20 cellular contexts compared by ENCODE assay signal in the genomic region with DNA sequence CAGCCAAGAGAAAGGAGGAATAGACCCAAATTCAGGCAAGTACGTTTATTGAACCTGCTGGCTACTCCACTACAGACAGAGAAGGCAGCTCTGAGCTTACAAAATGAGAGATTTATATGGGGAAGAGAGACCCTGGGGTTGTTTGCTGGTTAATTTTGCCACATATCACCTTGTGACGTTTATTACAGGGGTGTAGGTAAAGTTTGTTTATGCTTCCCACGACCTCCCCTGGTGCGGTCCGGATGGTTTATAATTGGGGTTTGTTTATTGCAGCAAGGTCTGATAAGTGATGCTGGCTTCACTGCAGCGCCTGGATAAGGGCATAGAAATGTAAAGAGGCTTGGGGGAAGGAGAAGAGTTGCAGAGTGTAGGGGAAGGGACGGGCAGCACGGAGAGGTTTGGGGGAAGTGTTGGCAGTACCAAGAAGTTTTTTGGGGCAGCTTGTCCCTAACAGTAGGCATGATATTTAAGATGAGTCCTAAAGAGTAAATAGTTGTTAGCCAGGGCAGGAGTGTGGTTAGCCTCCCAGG. TPM values are rescaled to one million over a fixed set of nuclear protein-coding genes. Genes with fewer than 3 reads are reported as not detected.
DNase-seq lines count a peak whose midpoint lies in the region; FAIRE-seq and TF ChIP-seq lines count a peak whose summit lies in the region.
"Had no signal": no experiment of that assay in that cellular context is flagged by ENCODE, and none has a peak within 500 bp of the region (broad histone marks: within the 10 kb centered on the region; RNA-seq: fewer than 3 reads in every experiment).

No MANE protein-coding gene starts in this region.

- H3K27ac Mint-ChIP-seq in Caco-2 (ENCODE audit: unreplicated experiment): peak overlapping the region; percentile 10
- H3K27ac Mint-ChIP-seq: CD14-positive monocyte; CD8-positive, alpha-beta T cell; HFFc6 had no signal

- intact Hi-C loops in Caco-2 (cut with micrococcal nuclease; ENCODE audit: unreplicated experiment): no loop called here

- H3K4me3 ChIP-seq in Caco-2 (ENCODE audit: low read depth, low read length): no peak overlapping the region
- peak overlapping the region; percentile 19 for H3K4me3 ChIP-seq in HUES48 (ENCODE audit: low read depth, low read length)
- H3K4me3 ChIP-seq in H1 (ENCODE audit: extremely low read depth in 1 of 4, insufficient read depth in 2 of 4, low read depth in 3 of 4, low read length in 4 of 4): no peak overlapping the region
- H3K4me3 ChIP-seq: GM23248, K562 had no signal

- H2AK5ac ChIP-seq in H1 (ENCODE audit: low read depth, low read length): no peak overlapping the region

- no peaks in the 10 kb centered on the region for H3K9me3 ChIP-seq in Caco-2
- peaks cover 6% of the 10 kb centered on the region; the same call in 1 of the 2 replicates for H3K9me3 ChIP-seq in HUES48 (ENCODE audit: control insufficient read depth, insufficient read depth, low read length)
- no peaks in the 10 kb centered on the region for H3K9me3 ChIP-seq in H1 (ENCODE audit: insufficient read depth in 2 of 2, low read depth in 1 of 2, low read length in 1 of 2)

- H3K27ac ChIP-seq in HUES48 (ENCODE audit: low read depth, low read length) (no peak overlapping the region), H1 (ENCODE audit: low read depth, low read length) (no peak overlapping the region)
- H3K27ac ChIP-seq: GM23248 had no signal

- CTCF ChIA-PET in Caco-2 (lab: Charles Lee) (no interaction called here), H1 (lab: Charles Lee; ENCODE audit: partially characterized antibody) (no interaction called here)

- H3K79me1 ChIP-seq in H1 (ENCODE audit: low read depth, low read length): no peaks in the 10 kb centered on the region

- no peaks in the 10 kb centered on the region for H3K79me2 ChIP-seq in H1 (ENCODE audit: control insufficient read depth in 1 of 2, insufficient read depth in 2 of 2, low read length in 2 of 2)

- no TSS peak for BruUV-seq in Caco-2 (replicated peaks; lab: Mats Ljungman, UMichigan)

- 24% methylated on average over 5 of the region's 8 CpGs; no CpG with 5 or more reads in 1 of the 2 experiments for WGBS in H1 (ENCODE audit: extremely low coverage in 1 of 2, insufficient coverage in 1 of 2, insufficient read length in 1 of 2, insufficient replicate concordance in 2 of 2, low coverage in 1 of 2, low lambda C conversion rate in 2 of 2, missing lambda C conversion rate in 1 of 2), 2 experiments

- no peaks in the 10 kb centered on the region for H3K36me3 Mint-ChIP-seq in Caco-2 (ENCODE audit: insufficient read depth, unreplicated experiment)
- H3K36me3 Mint-ChIP-seq: CD14-positive monocyte; CD8-positive, alpha-beta T cell had no signal

- H3K36me3 ChIP-seq in Caco-2 (ENCODE audit: control insufficient read depth, insufficient read depth, low read length): no peaks in the 10 kb centered on the region
- H3K36me3 ChIP-seq in HUES48 (ENCODE audit: control insufficient read depth, insufficient read depth, low read length): no peaks in the 10 kb centered on the region
- H3K36me3 ChIP-seq in H1 (ENCODE audit: control insufficient read depth in 2 of 4, insufficient read depth in 4 of 4, low read length in 3 of 4): no peaks in the 10 kb centered on the region

- no peak for TF ChIP-seq POLR2A in H1 (IDR thresholded peaks at IDR 0.05; ENCODE audit: control extremely low read depth in 1 of 2, low read depth in 2 of 2, low read length in 2 of 2)

- H2BK120ac ChIP-seq in H1 (replicated peaks; ENCODE audit: low read depth, low read length): no peak overlapping the region

- H3K23ac ChIP-seq in H1 (ENCODE audit: insufficient read length): no peak overlapping the region

- POLR2A ChIA-PET in Caco-2 (lab: Charles Lee): no interaction called here
- POLR2A ChIA-PET in H1 (lab: Charles Lee; ENCODE audit: partially characterized antibody): interaction anchor here (1.5 kb wide), 1 partner anchor 18 kb away, joined by 3 read pairs; no protein-coding TSS in a partner anchor

- DNase-seq in Caco-2 (no peak), H1 (ENCODE audit: low read depth in 1 of 2, low spot score in 2 of 2) (no peak), dedifferentiated amniotic fluid mesenchymal stem cell (ENCODE audit: extremely low spot score) (no peak), Ammon's horn (ENCODE audit: low spot score) (no peak), HUDEP-2 (lab: John Stamatoyannopoulos, UW; ENCODE audit: unreplicated experiment in 76 of 76) (no peak)
- DNase-seq in activated naive CD4-positive, alpha-beta T cell treated with Interleukin-2 at 50 U/mL for 16 hours: no peak
- DNase-seq: CD8-positive, alpha-beta T cell; COR-L47; DND-41; GF-D8; GM23248; H9; HFFc6; Karpas-422 had no signal

- no peaks in the 10 kb centered on the region for H3K23me2 ChIP-seq in H1 (ENCODE audit: low read depth, low read length)

- no peak overlapping the region for H3K9ac ChIP-seq in HUES48 (ENCODE audit: low read depth, low read length)
- no peak overlapping the region for H3K9ac ChIP-seq in H1 (replicated peaks in 1 of 4; ENCODE audit: extremely low read depth in 1 of 4, low read depth in 3 of 4, low read length in 3 of 4)
- H3K9ac ChIP-seq: GM23248 had no signal

- H3K14ac ChIP-seq in H1 (ENCODE audit: insufficient read length): no peak overlapping the region

- no peak overlapping the region for H3K4ac ChIP-seq in H1 (replicated peaks; ENCODE audit: insufficient read length, low read depth, low read length)

- H2BK20ac ChIP-seq in H1 (ENCODE audit: low read length): no peak overlapping the region

- H3K18ac ChIP-seq in H1 (ENCODE audit: extremely low read depth, low read length): no peak overlapping the region

- H4K5ac ChIP-seq in H1 (ENCODE audit: insufficient read length, low read depth, low read length): no peak overlapping the region

- peak; percentile 73 for FAIRE-seq in H1 (lab: Jason Lieb, UNC)
- FAIRE-seq: A204.1, HTR-8/SVneo, K562 had no signal

- H3K9me3 Mint-ChIP-seq in Caco-2 (ENCODE audit: unreplicated experiment): no peaks in the 10 kb centered on the region

- no peak overlapping the region for H3K4me3 Mint-ChIP-seq in Caco-2 (ENCODE audit: unreplicated experiment)
- H3K4me3 Mint-ChIP-seq: CD14-positive monocyte; CD8-positive, alpha-beta T cell; HFFc6 had no signal

- TF ChIP-seq RAD21 in H1 (IDR thresholded peaks at IDR 0.05 in 1 of 2, conservative IDR thresholded peaks at IDR 0.05 in 1 of 2; ENCODE audit: low read depth in 2 of 2, low read length in 2 of 2): no peak

- H2AFZ ChIP-seq in H1 (ENCODE audit: low read length): peak overlapping the region; percentile 62; the same call in 1 of the 2 replicates
- H2AFZ ChIP-seq: GM23248 had no signal

- H2BK12ac ChIP-seq in H1 (ENCODE audit: low read depth, low read length): no peak overlapping the region

- H3K4me2 ChIP-seq in H1 (ENCODE audit: insufficient read depth in 1 of 2, low read depth in 2 of 2, low read length in 2 of 2): peak overlapping the region in 1 of 2 experiments; percentile 33; a peak in 2 of 4 replicates

- H4K91ac ChIP-seq in H1 (replicated peaks; ENCODE audit: insufficient read length, low read length): no peak overlapping the region

- 0 out of 2 replicates have a peak, but pooled peaks cover under 1% of the 10 kb centered on the region for H3K4me1 ChIP-seq in Caco-2
- H3K4me1 ChIP-seq in HUES48 (ENCODE audit: control insufficient read depth, insufficient read depth, low read length): no peaks in the 10 kb centered on the region
- H3K4me1 ChIP-seq in H1 (replicated peaks in 1 of 4; ENCODE audit: control insufficient read depth in 3 of 4, insufficient read depth in 4 of 4, low read length in 3 of 4): no peaks in the 10 kb centered on the region; a peak in 2 of 7 replicates

- H3K27me3 ChIP-seq in Caco-2 (replicated peaks; ENCODE audit: control insufficient read depth, insufficient read depth, low read length) (no peaks in the 10 kb centered on the region), HUES48 (ENCODE audit: control insufficient read depth, insufficient read depth, low read length) (no peaks in the 10 kb centered on the region), H1 (replicated peaks in 1 of 4; ENCODE audit: control insufficient read depth in 3 of 4, extremely low read depth in 1 of 4, insufficient read depth in 3 of 4, low read length in 3 of 4) (no peaks in the 10 kb centered on the region)

- no peak overlapping the region for H4K8ac ChIP-seq in H1 (ENCODE audit: extremely low read depth, insufficient read depth, low read length)

- H4K20me1 ChIP-seq in H1 (replicated peaks in 1 of 2; ENCODE audit: control insufficient read depth in 1 of 2, insufficient read depth in 2 of 2, low read length in 2 of 2): no peaks in the 10 kb centered on the region

- no peak overlapping the region for H2BK15ac ChIP-seq in H1 (ENCODE audit: low read length)

- H3K4me1 Mint-ChIP-seq in Caco-2 (ENCODE audit: low read depth, unreplicated experiment): peaks cover 8% of the 10 kb centered on the region
- H3K4me1 Mint-ChIP-seq: CD14-positive monocyte had no signal

- H3K27me3 Mint-ChIP-seq in Caco-2 (ENCODE audit: insufficient read depth, unreplicated experiment): no peaks in the 10 kb centered on the region

- H2BK5ac ChIP-seq in H1 (ENCODE audit: low read depth, low read length): no peak overlapping the region

- TF ChIP-seq EP300 in H1 (IDR thresholded peaks at IDR 0.05; ENCODE audit: borderline replicate concordance in 1 of 2, low read depth in 2 of 2, low read length in 2 of 2): no peak

- TF ChIP-seq CTCF in Caco-2 (IDR thresholded peaks at IDR 0.05; ENCODE audit: insufficient read depth in 1 of 2, low read depth in 1 of 2, low read length in 1 of 2, severe bottlenecking in 1 of 2, unreplicated experiment in 1 of 2) (no peak), H1 (IDR thresholded peaks at IDR 0.05; ENCODE audit: control extremely low read depth in 1 of 3, insufficient read depth in 1 of 3, low read depth in 1 of 3, low read length in 3 of 3) (no peak)

- no peak overlapping the region for H3K56ac ChIP-seq in H1 (replicated peaks; ENCODE audit: insufficient read length, low read depth, low read length)

RNA-seq across cellular contexts. Expression of a gene that starts 12.6 kb away (rescaled TPM):
- not detected in 2 replicates for total RNA-seq in Caco-2 (2022)
- 75.2 and 76.8 TPM in 2 replicates for total RNA-seq in H1 (2021; fragmentation: NEBNext Ultra II Directional; extraction: Animal tissue kit (Norgen Biotek cat#: 25700))
- 39.9 and 61.0 TPM in 2 replicates for polyA plus RNA-seq in H1 (2011; rRNA removed)
- polyA plus RNA-seq in H1 (2011; cell fraction: cytosol; rRNA removed): 94.0 TPM
- 22.9 TPM for polyA plus RNA-seq in H1 (2011; cell fraction: nucleus; rRNA removed)
- 103 to 131 TPM (median 126 TPM) in 4 replicates for polyA plus RNA-seq in H1 (2012, experiment 1 of 2)
- 28.3 TPM for polyA plus RNA-seq in H1 (2012, experiment 2 of 2)
- 79.4 TPM for polyA plus RNA-seq in H1 (2013, experiment 1 of 2)
- polyA plus RNA-seq in H1 (2013, experiment 2 of 2): 73.3 TPM
- 14.5 and 16.8 TPM in 2 replicates for polyA minus RNA-seq in H1 (2011; rRNA and poly(A)+ RNA removed)
- 16.4 TPM for polyA minus RNA-seq in H1 (2011; cell fraction: cytosol; rRNA and poly(A)+ RNA removed)
- 14.5 TPM for polyA minus RNA-seq in H1 (2011; cell fraction: nucleus; rRNA and poly(A)+ RNA removed)
- total RNA-seq: HFFc6, K562 had no signal
- polyA plus RNA-seq: K562 had no signal

RNA-seq across cellular contexts. Expression of a gene that starts 41.6 kb away (rescaled TPM):
- 0.41 TPM in 1 of 2 replicates, not detected in the other for total RNA-seq in Caco-2 (2022)
- total RNA-seq in H1 (2021; fragmentation: NEBNext Ultra II Directional; extraction: Animal tissue kit (Norgen Biotek cat#: 25700)): not detected in 2 replicates
- polyA plus RNA-seq in H1 (2011; rRNA removed): 0.12 TPM in 1 of 2 replicates, not detected in the other
- not detected for polyA plus RNA-seq in H1 (2011; cell fraction: cytosol; rRNA removed)
- 0.10 TPM for polyA plus RNA-seq in H1 (2011; cell fraction: nucleus; rRNA removed)
- polyA plus RNA-seq in H1 (2012, experiment 1 of 2): 0.17 TPM in 1 of 4 replicates, not detected in the others
- polyA plus RNA-seq in H1 (2012, experiment 2 of 2): not detected
- not detected for polyA plus RNA-seq in H1 (2013, experiment 1 of 2)
- polyA plus RNA-seq in H1 (2013, experiment 2 of 2): not detected
- polyA minus RNA-seq in H1 (2011; rRNA and poly(A)+ RNA removed): 0.39 TPM in 1 of 2 replicates, not detected in the other
- polyA minus RNA-seq in H1 (2011; cell fraction: cytosol; rRNA and poly(A)+ RNA removed): not detected
- polyA minus RNA-seq in H1 (2011; cell fraction: nucleus; rRNA and poly(A)+ RNA removed): not detected
- total RNA-seq: CD8-positive, alpha-beta T cell; H9 had no signal
- polyA plus RNA-seq: AG04450, CD14-positive monocyte had no signal

Comparison
In these comparisons a context has a peak if more than half of its experiments do, and no peak if none do; other contexts are left out.
1. RNA of a gene that starts 12.6 kb away (total RNA-seq): 75.2 to 76.8 TPM in H1; not detected in Caco-2; every median in the first group is over 10 times any median in the second.